In the genomic region with DNA sequence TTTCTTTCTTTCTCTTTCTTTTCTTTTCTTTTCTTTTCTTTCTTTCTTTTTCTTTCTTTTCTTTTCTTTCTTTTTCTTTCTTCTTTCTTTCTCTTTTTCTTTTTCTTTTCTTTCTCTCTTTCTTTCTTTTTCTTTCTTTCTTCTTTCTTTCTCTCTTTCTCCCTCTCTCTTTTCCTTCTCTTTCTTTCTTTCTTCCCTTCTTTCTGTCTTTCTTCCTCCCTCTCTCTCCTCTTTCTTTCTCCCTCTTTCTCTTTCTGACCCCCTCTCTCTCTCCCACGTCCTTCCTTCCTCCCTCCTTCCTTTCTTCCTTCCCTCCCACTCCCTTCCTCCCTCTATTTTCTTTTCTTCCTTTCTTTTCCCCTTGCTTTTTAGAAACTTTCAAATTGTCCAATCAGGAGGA, we compare ENCODE assay signal across 22 cellular contexts.
A peak's percentile ranks its signal among the peaks of the same experiment; 100 is the strongest.
DNase-seq lines count a peak whose midpoint lies in the region; ATAC-seq, FAIRE-seq and TF ChIP-seq lines count a peak whose summit lies in the region.
"Had no signal": no experiment of that assay in that cellular context is flagged by ENCODE, and none has a peak within 500 bp of the region (broad histone marks: within the 10 kb centered on the region; RNA-seq: fewer than 3 reads in every experiment).

No MANE protein-coding gene starts in this region.

- H3K4me1 Mint-ChIP-seq in activated CD8-positive, alpha-beta T cell treated with anti-CD3 and anti-CD28 coated beads for 36 hours (ENCODE audit: low read depth): no peaks in the 10 kb centered on the region
- no peaks in the 10 kb centered on the region for H3K4me1 Mint-ChIP-seq in activated CD8-positive, alpha-beta T cell treated with anti-CD3 and anti-CD28 coated beads, Interleukin-2, amount 10 ng/mL, durations not matched to agents 7 days and 5 days (ENCODE audit: low read depth)
- H3K4me1 Mint-ChIP-seq in GM23338 (peaks cover 13% of the 10 kb centered on the region), astrocyte (ENCODE audit: low read depth, unreplicated experiment) (peaks cover 26% of the 10 kb centered on the region), nephron progenitor cell (peaks cover 23% of the 10 kb centered on the region)
- no peaks in the 10 kb centered on the region for H3K4me1 Mint-ChIP-seq in T-helper 2 cell treated with Interferon-gamma antibody and Interleukin-4, amounts not matched to agents 5 μg/mL and 100 μg/mL, for 36 hours (ENCODE audit: low read depth)
- H3K4me1 Mint-ChIP-seq: B cell; CD4-positive, alpha-beta memory T cell had no signal

- no peak for FAIRE-seq in astrocyte (lab: Jason Lieb, UNC)
- FAIRE-seq: A204.1, GM12891, GM18507, H54 had no signal

- no peaks in the 10 kb centered on the region for H3K27me3 Mint-ChIP-seq in activated CD8-positive, alpha-beta T cell treated with anti-CD3 and anti-CD28 coated beads for 36 hours
- no peaks in the 10 kb centered on the region for H3K27me3 Mint-ChIP-seq in activated CD8-positive, alpha-beta T cell treated with anti-CD3 and anti-CD28 coated beads, Interleukin-2, amount 10 ng/mL, durations not matched to agents 7 days and 5 days (ENCODE audit: low read depth)
- H3K27me3 Mint-ChIP-seq in GM23338 (ENCODE audit: insufficient read depth, low read depth, poor library complexity) (peaks cover 1% of the 10 kb centered on the region), astrocyte (ENCODE audit: low read depth, unreplicated experiment) (no peaks in the 10 kb centered on the region), nephron progenitor cell (ENCODE audit: low read depth, poor library complexity) (no peaks in the 10 kb centered on the region)
- H3K27me3 Mint-ChIP-seq in T-helper 2 cell treated with Interferon-gamma antibody and Interleukin-4, amounts not matched to agents 5 μg/mL and 100 μg/mL, for 36 hours (ENCODE audit: low read depth): no peaks in the 10 kb centered on the region
- H3K27me3 Mint-ChIP-seq: CD4-positive, alpha-beta memory T cell had no signal

- no peak overlapping the region for H3K4me3 Mint-ChIP-seq in activated CD8-positive, alpha-beta T cell treated with anti-CD3 and anti-CD28 coated beads for 36 hours
- H3K4me3 Mint-ChIP-seq in activated CD8-positive, alpha-beta T cell treated with anti-CD3 and anti-CD28 coated beads, Interleukin-2, amount 10 ng/mL, durations not matched to agents 7 days and 5 days: no peak overlapping the region
- no peak overlapping the region for H3K4me3 Mint-ChIP-seq in GM23338
- H3K4me3 Mint-ChIP-seq in astrocyte (ENCODE audit: unreplicated experiment): no peak overlapping the region
- no peak overlapping the region for H3K4me3 Mint-ChIP-seq in nephron progenitor cell
- H3K4me3 Mint-ChIP-seq in T-helper 2 cell treated with Interferon-gamma antibody and Interleukin-4, amounts not matched to agents 5 μg/mL and 100 μg/mL, for 36 hours: no peak overlapping the region
- H3K4me3 Mint-ChIP-seq: B cell; CD4-positive, alpha-beta memory T cell had no signal

- H3K27ac ChIP-seq in GM23338 (ENCODE audit: low read depth) (no peak overlapping the region), astrocyte (ENCODE audit: low read depth, low read length) (no peak overlapping the region), foreskin keratinocyte (no peak overlapping the region)
- H3K27ac ChIP-seq: 22Rv1, BLaER1 had no signal

- H2AFZ ChIP-seq in GM23338 (peak overlapping the region; percentile 7; the same call in 1 of the 2 replicates), astrocyte (ENCODE audit: low read depth, low read length) (no peak overlapping the region)

- peak; percentile 46 for TF ChIP-seq CTCF in activated CD8-positive, alpha-beta T cell treated with anti-CD3 and anti-CD28 coated beads for 36 hours (IDR thresholded peaks at IDR 0.05)
- TF ChIP-seq CTCF in GM23338 (conservative IDR thresholded peaks at IDR 0.05; ENCODE audit: low read depth in 2 of 2) (no peak), astrocyte (IDR thresholded peaks at IDR 0.05; ENCODE audit: insufficient read depth, low read depth, low read length) (no peak), nephron progenitor cell (IDR thresholded peaks at IDR 0.05) (no peak), foreskin keratinocyte (conservative IDR thresholded peaks at IDR 0.05) (no peak)

- no peak overlapping the region for H3K4me3 ChIP-seq in GM23338
- no peak overlapping the region for H3K4me3 ChIP-seq in astrocyte (ENCODE audit: insufficient read depth, low read depth, low read length)
- H3K4me3 ChIP-seq: BLaER1, HAP-1 had no signal

- no peak overlapping the region for H3K27ac Mint-ChIP-seq in activated CD8-positive, alpha-beta T cell treated with anti-CD3 and anti-CD28 coated beads for 36 hours
- H3K27ac Mint-ChIP-seq in activated CD8-positive, alpha-beta T cell treated with anti-CD3 and anti-CD28 coated beads, Interleukin-2, amount 10 ng/mL, durations not matched to agents 7 days and 5 days: no peak overlapping the region
- H3K27ac Mint-ChIP-seq in GM23338 (no peak overlapping the region), astrocyte (ENCODE audit: unreplicated experiment) (peak overlapping the region; percentile 23), nephron progenitor cell (peak overlapping the region; percentile 71)
- H3K27ac Mint-ChIP-seq in T-helper 2 cell treated with Interferon-gamma antibody and Interleukin-4, amounts not matched to agents 5 μg/mL and 100 μg/mL, for 36 hours: no peak overlapping the region
- H3K27ac Mint-ChIP-seq: B cell; CD4-positive, alpha-beta memory T cell had no signal

- ATAC-seq in activated CD8-positive, alpha-beta T cell treated with anti-CD3 and anti-CD28 coated beads for 36 hours: no peak
- no peak for ATAC-seq in activated CD8-positive, alpha-beta T cell treated with anti-CD3 and anti-CD28 coated beads, Interleukin-2, amount 10 ng/mL, durations not matched to agents 7 days and 5 days
- ATAC-seq in GM23338: no peak
- ATAC-seq in foreskin keratinocyte: no peak

- no peak overlapping the region for H3K9ac ChIP-seq in astrocyte (ENCODE audit: low read length)
- H3K9ac ChIP-seq: BLaER1 had no signal

- H3K27me3 ChIP-seq in GM23338 (ENCODE audit: insufficient read depth) (no peaks in the 10 kb centered on the region), astrocyte (ENCODE audit: insufficient read depth, low read length) (no peaks in the 10 kb centered on the region), foreskin keratinocyte (no peaks in the 10 kb centered on the region)
- H3K27me3 ChIP-seq: BLaER1 had no signal

- POLR2A ChIA-PET in activated CD8-positive, alpha-beta T cell treated with anti-CD3 and anti-CD28 coated beads for 36 hours (lab: Charles Lee): no interaction called here
- POLR2A ChIA-PET in activated CD8-positive, alpha-beta T cell treated with anti-CD3 and anti-CD28 coated beads, Interleukin-2, amount 10 ng/mL, durations not matched to agents 7 days and 5 days (lab: Charles Lee): no interaction called here

- CTCF ChIA-PET in activated CD8-positive, alpha-beta T cell treated with anti-CD3 and anti-CD28 coated beads for 36 hours (lab: Charles Lee): no interaction called here
- CTCF ChIA-PET in activated CD8-positive, alpha-beta T cell treated with anti-CD3 and anti-CD28 coated beads, Interleukin-2, amount 10 ng/mL, durations not matched to agents 7 days and 5 days (lab: Charles Lee): no interaction called here

- H3K36me3 Mint-ChIP-seq in activated CD8-positive, alpha-beta T cell treated with anti-CD3 and anti-CD28 coated beads for 36 hours (ENCODE audit: low read depth): no peaks in the 10 kb centered on the region
- no peaks in the 10 kb centered on the region for H3K36me3 Mint-ChIP-seq in activated CD8-positive, alpha-beta T cell treated with anti-CD3 and anti-CD28 coated beads, Interleukin-2, amount 10 ng/mL, durations not matched to agents 7 days and 5 days (ENCODE audit: low read depth)
- H3K36me3 Mint-ChIP-seq in GM23338 (ENCODE audit: low read depth): no peaks in the 10 kb centered on the region
- peaks cover 5% of the 10 kb centered on the region for H3K36me3 Mint-ChIP-seq in astrocyte (ENCODE audit: low read depth, unreplicated experiment)
- no peaks in the 10 kb centered on the region for H3K36me3 Mint-ChIP-seq in nephron progenitor cell (ENCODE audit: low read depth)
- H3K36me3 Mint-ChIP-seq in T-helper 2 cell treated with Interferon-gamma antibody and Interleukin-4, amounts not matched to agents 5 μg/mL and 100 μg/mL, for 36 hours (ENCODE audit: low read depth): no peaks in the 10 kb centered on the region
- H3K36me3 Mint-ChIP-seq: CD4-positive, alpha-beta memory T cell had no signal

- H3K4me2 ChIP-seq in GM23338 (no peak overlapping the region), astrocyte (ENCODE audit: low read length) (no peak overlapping the region)
- H3K4me2 ChIP-seq: BLaER1 had no signal

- H3K4me1 ChIP-seq in GM23338 (ENCODE audit: insufficient read depth) (peaks cover 13% of the 10 kb centered on the region), astrocyte (ENCODE audit: insufficient read depth, low read length) (no peaks in the 10 kb centered on the region), foreskin keratinocyte (no peaks in the 10 kb centered on the region)
- H3K4me1 ChIP-seq: HAP-1 had no signal

- H3F3A ChIP-seq in GM23338 (replicated peaks; ENCODE audit: low read depth): no peaks in the 10 kb centered on the region

- intact Hi-C loops in activated CD8-positive, alpha-beta T cell treated with anti-CD3 and anti-CD28 coated beads for 36 hours (cut with micrococcal nuclease): no loop called here

- DNase-seq in activated CD8-positive, alpha-beta T cell treated with anti-CD3 and anti-CD28 coated beads for 36 hours: no peak
- DNase-seq in activated CD8-positive, alpha-beta T cell treated with anti-CD3 and anti-CD28 coated beads, Interleukin-2, amount 10 ng/mL, durations not matched to agents 7 days and 5 days: no peak
- no peak for DNase-seq in GM23338 (ENCODE audit: low spot score)
- DNase-seq in astrocyte (ENCODE audit: low read depth): no peak
- DNase-seq in nephron progenitor cell: no peak
- DNase-seq in anterior cingulate cortex (lab: John Stamatoyannopoulos, UW): no peak
- DNase-seq in T-helper 2 cell treated with Interferon-gamma antibody and Interleukin-4, amounts not matched to agents 5 μg/mL and 100 μg/mL, for 36 hours (ENCODE audit: low spot score): no peak
- no peak for DNase-seq in foreskin keratinocyte
- DNase-seq: Calu3; CD4-positive, alpha-beta memory T cell; COR-L47; DMS79 treated with DMSO at 0.1 percent for 48 hours; GF-D8; GOT3 had no signal

- H3K79me2 ChIP-seq in GM23338 (replicated peaks; ENCODE audit: insufficient read depth): no peaks in the 10 kb centered on the region
- H3K79me2 ChIP-seq in astrocyte (ENCODE audit: insufficient read depth, low read length): no peaks in the 10 kb centered on the region

- H3K36me3 ChIP-seq in GM23338 (ENCODE audit: insufficient read depth) (no peaks in the 10 kb centered on the region), astrocyte (ENCODE audit: insufficient read depth, low read length) (no peaks in the 10 kb centered on the region)
- H3K36me3 ChIP-seq: BLaER1, HAP-1 had no signal

- no peaks in the 10 kb centered on the region for H3K9me3 ChIP-seq in astrocyte (ENCODE audit: insufficient read depth, low read depth, low read length)
- H3K9me3 ChIP-seq: BLaER1, HAP-1 had no signal

- H4K20me1 ChIP-seq in GM23338 (replicated peaks; ENCODE audit: insufficient read depth) (no peaks in the 10 kb centered on the region), astrocyte (ENCODE audit: insufficient read depth, low read length) (no peaks in the 10 kb centered on the region)
- H4K20me1 ChIP-seq: BLaER1 had no signal

- no peaks in the 10 kb centered on the region for H3K9me3 Mint-ChIP-seq in activated CD8-positive, alpha-beta T cell treated with anti-CD3 and anti-CD28 coated beads for 36 hours
- H3K9me3 Mint-ChIP-seq in activated CD8-positive, alpha-beta T cell treated with anti-CD3 and anti-CD28 coated beads, Interleukin-2, amount 10 ng/mL, durations not matched to agents 7 days and 5 days (ENCODE audit: insufficient read depth): no peaks in the 10 kb centered on the region
- no peaks in the 10 kb centered on the region for H3K9me3 Mint-ChIP-seq in GM23338
- H3K9me3 Mint-ChIP-seq in astrocyte (ENCODE audit: unreplicated experiment): peaks cover 2% of the 10 kb centered on the region
- no peaks in the 10 kb centered on the region for H3K9me3 Mint-ChIP-seq in nephron progenitor cell
- no peaks in the 10 kb centered on the region for H3K9me3 Mint-ChIP-seq in T-helper 2 cell treated with Interferon-gamma antibody and Interleukin-4, amounts not matched to agents 5 μg/mL and 100 μg/mL, for 36 hours

- H3K9me2 ChIP-seq in GM23338 (ENCODE audit: insufficient read depth): peaks cover 3% of the 10 kb centered on the region; the same call in 1 of the 2 replicates

Comparison
In these comparisons a context has a peak if more than half of its experiments do, and no peak if none do; other contexts are left out.
1. H3K27ac Mint-ChIP-seq: peak in astrocyte (single experiment) and nephron progenitor cell (single experiment); none in activated CD8-positive, alpha-beta T cell treated with anti-CD3 and anti-CD28 coated beads for 36 hours (single experiment), activated CD8-positive, alpha-beta T cell treated with anti-CD3 and anti-CD28 coated beads, Interleukin-2, amount 10 ng/mL, durations not matched to agents 7 days and 5 days (single experiment), GM23338 (single experiment) and T-helper 2 cell treated with Interferon-gamma antibody and Interleukin-4, amounts not matched to agents 5 μg/mL and 100 μg/mL, for 36 hours (single experiment).